19 cellular contexts compared by ENCODE assay signal in the genomic region with DNA sequence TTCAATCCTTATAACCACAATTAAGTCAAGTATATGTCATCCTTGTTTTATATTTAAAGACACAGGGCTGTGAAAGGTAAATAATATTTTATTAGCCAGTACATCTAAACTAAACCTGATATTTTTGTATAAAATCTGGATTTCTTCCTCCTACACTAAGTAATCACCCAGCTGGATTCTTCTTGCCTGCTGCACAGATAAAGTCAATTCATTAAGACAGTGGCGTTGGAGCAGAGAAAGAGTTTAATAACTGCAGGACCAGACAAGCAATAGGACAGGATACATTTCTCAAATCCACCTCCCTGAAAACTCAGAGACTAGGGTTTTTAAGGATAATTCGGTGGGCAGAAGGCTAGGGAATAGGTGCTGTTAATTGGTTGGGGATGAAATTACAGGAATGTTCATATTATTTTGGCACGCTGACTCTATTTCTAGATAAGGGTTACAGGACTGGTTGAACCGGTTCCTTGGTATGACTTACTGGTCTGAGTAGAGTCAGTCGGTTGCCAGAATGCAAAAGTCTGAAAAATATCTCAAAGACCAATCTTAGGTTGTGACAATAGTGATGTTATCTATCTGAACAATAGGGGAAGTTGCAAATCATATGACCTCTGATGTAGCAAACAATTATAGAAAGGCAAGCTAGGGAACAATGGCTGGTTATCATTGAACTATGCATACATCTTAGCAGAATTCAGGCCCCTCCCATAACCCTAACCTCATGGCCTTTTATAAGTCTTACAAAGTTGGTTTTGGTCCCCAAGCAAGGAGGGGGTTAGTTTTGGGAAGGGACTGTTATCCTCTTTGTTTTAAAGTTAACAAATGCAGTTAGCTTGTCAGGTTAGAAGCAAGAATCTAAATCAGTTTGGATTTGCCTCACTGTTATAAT.
DNase-seq lines count a peak whose midpoint lies in the region; ATAC-seq and TF ChIP-seq lines count a peak whose summit lies in the region.
"Had no signal": no experiment of that assay in that cellular context is flagged by ENCODE, and none has a peak within 500 bp of the region (broad histone marks: within the 10 kb centered on the region; RNA-seq: fewer than 3 reads in every experiment).

No MANE protein-coding gene starts in this region.

- CTCF ChIA-PET in activated naive CD4-positive, alpha-beta T cell treated with anti-CD3 and anti-CD28 coated beads, Interleukin-2, amount 10 ng/mL, durations not matched to agents 7 days and 5 days (lab: Charles Lee): no interaction called here

- ATAC-seq in RWPE2 (ENCODE audit: low read depth) (peak; percentile 86), left lung (peak; percentile 84), GM18505 (IDR thresholded peaks at IDR 0.05; ENCODE audit: unreplicated experiment) (no peak)
- ATAC-seq: activated CD8-positive, alpha-beta T cell treated with anti-CD3 and anti-CD28 coated beads for 36 hours; activated T-helper 17 cell treated with anti-CD3 and anti-CD28 coated beads, Interleukin-2, amount 50 U/mL, for 72 hours; left cardiac atrium; stimulated activated naive CD8-positive, alpha-beta T cell treated with anti-CD3 and anti-CD28 coated beads, Interleukin-15, Interleukin-2, amounts not matched to agents 100 U/mL and 50 U/mL, for 24 hours had no signal

- H3K36me3 Mint-ChIP-seq in type B pancreatic cell: no peaks in the 10 kb centered on the region
- no peaks in the 10 kb centered on the region for H3K36me3 Mint-ChIP-seq in activated naive CD4-positive, alpha-beta T cell treated with anti-CD3 and anti-CD28 coated beads, Interleukin-2, amount 10 ng/mL, durations not matched to agents 7 days and 5 days

- H3K27ac ChIP-seq in RWPE2 (ENCODE audit: poor library complexity, severe bottlenecking) (no peak overlapping the region), left lung (no peak overlapping the region)
- H3K27ac ChIP-seq: HL-60, KMS-11, Peyer's patch had no signal

- intact Hi-C loops in left lung (cut with DNase I): no loop called here

- H3K4me1 ChIP-seq in RWPE2 (ENCODE audit: insufficient read depth, poor library complexity, severe bottlenecking) (peaks cover 15% of the 10 kb centered on the region), left lung (no peaks in the 10 kb centered on the region)
- H3K4me1 ChIP-seq: Peyer's patch had no signal

- TF ChIP-seq POLR2A in GM18505 (IDR thresholded peaks at IDR 0.05; ENCODE audit: borderline replicate concordance, extremely low read depth, insufficient read depth, insufficient read length): no peak

- H3K27ac Mint-ChIP-seq in type B pancreatic cell: peak overlapping the region; percentile 32
- no peak overlapping the region for H3K27ac Mint-ChIP-seq in activated naive CD4-positive, alpha-beta T cell treated with anti-CD3 and anti-CD28 coated beads, Interleukin-2, amount 10 ng/mL, durations not matched to agents 7 days and 5 days
- H3K27ac Mint-ChIP-seq: activated CD8-positive, alpha-beta T cell treated with anti-CD3 and anti-CD28 coated beads for 36 hours; activated T-helper 17 cell treated with anti-CD3 and anti-CD28 coated beads, Interleukin-2, amount 50 U/mL, for 72 hours had no signal

- DNase-seq in SIG-M5 treated with dmso at 0.1 percent for 504 hours (lab: John Stamatoyannopoulos, UW; ENCODE audit: unreplicated experiment): peak; percentile 38
- no peak for DNase-seq in SIG-M5 (lab: John Stamatoyannopoulos, UW)
- no peak for DNase-seq in RWPE2 (ENCODE audit: low spot score)
- DNase-seq in left lung: no peak
- no peak for DNase-seq in type B pancreatic cell (ENCODE audit: extremely low spot score, unreplicated experiment)
- DNase-seq in NCI-H1436 (lab: John Stamatoyannopoulos, UW): no peak
- no peak for DNase-seq in activated naive CD4-positive, alpha-beta T cell treated with anti-CD3 and anti-CD28 coated beads, Interleukin-2, amount 10 ng/mL, durations not matched to agents 7 days and 5 days
- DNase-seq: activated CD8-positive, alpha-beta T cell treated with anti-CD3 and anti-CD28 coated beads for 36 hours; caudate nucleus; effector CD4-positive, alpha-beta T cell; left cardiac atrium; NCI-H1436 treated with DMSO at 0.1 percent for 48 hours; Peyer's patch; posterior cingulate gyrus; stimulated activated naive CD8-positive, alpha-beta T cell treated with anti-CD3 and anti-CD28 coated beads, Interleukin-15, Interleukin-2, amounts not matched to agents 100 U/mL and 50 U/mL, for 24 hours had no signal

- H3K4me3 ChIP-seq in RWPE2 (ENCODE audit: severe bottlenecking) (no peak overlapping the region), left lung (no peak overlapping the region)
- H3K4me3 ChIP-seq: Peyer's patch had no signal

- TF ChIP-seq CTCF in RWPE2 (IDR thresholded peaks at IDR 0.05; ENCODE audit: poor library complexity, severe bottlenecking): no peak
- TF ChIP-seq CTCF in left lung (IDR thresholded peaks at IDR 0.05): no peak
- TF ChIP-seq CTCF in type B pancreatic cell (conservative IDR thresholded peaks at IDR 0.05): no peak

- H3K9me3 ChIP-seq in RWPE2 (ENCODE audit: severe bottlenecking) (peaks cover 2% of the 10 kb centered on the region), left lung (no peaks in the 10 kb centered on the region)
- H3K9me3 ChIP-seq: Peyer's patch had no signal

- H3K9me3 Mint-ChIP-seq in type B pancreatic cell: no peaks in the 10 kb centered on the region
- H3K9me3 Mint-ChIP-seq in activated naive CD4-positive, alpha-beta T cell treated with anti-CD3 and anti-CD28 coated beads, Interleukin-2, amount 10 ng/mL, durations not matched to agents 7 days and 5 days: no peaks in the 10 kb centered on the region
- H3K9me3 Mint-ChIP-seq: activated CD8-positive, alpha-beta T cell treated with anti-CD3 and anti-CD28 coated beads for 36 hours; activated T-helper 17 cell treated with anti-CD3 and anti-CD28 coated beads, Interleukin-2, amount 50 U/mL, for 72 hours had no signal

- H3K27me3 ChIP-seq in RWPE2 (ENCODE audit: insufficient read depth, poor library complexity, severe bottlenecking): no peaks in the 10 kb centered on the region
- H3K27me3 ChIP-seq in left lung: no peaks in the 10 kb centered on the region
- H3K27me3 ChIP-seq: Peyer's patch had no signal

- H3K36me3 ChIP-seq in RWPE2 (ENCODE audit: low read depth) (no peaks in the 10 kb centered on the region), left lung (no peaks in the 10 kb centered on the region)
- H3K36me3 ChIP-seq: Peyer's patch had no signal

- peaks cover 17% of the 10 kb centered on the region for H3K4me1 Mint-ChIP-seq in type B pancreatic cell (ENCODE audit: unreplicated experiment)
- H3K4me1 Mint-ChIP-seq in activated naive CD4-positive, alpha-beta T cell treated with anti-CD3 and anti-CD28 coated beads, Interleukin-2, amount 10 ng/mL, durations not matched to agents 7 days and 5 days: no peaks in the 10 kb centered on the region
- H3K4me1 Mint-ChIP-seq: activated T-helper 17 cell treated with anti-CD3 and anti-CD28 coated beads, Interleukin-2, amount 50 U/mL, for 72 hours had no signal

- H3K27me3 Mint-ChIP-seq in type B pancreatic cell: no peaks in the 10 kb centered on the region
- H3K27me3 Mint-ChIP-seq in activated naive CD4-positive, alpha-beta T cell treated with anti-CD3 and anti-CD28 coated beads, Interleukin-2, amount 10 ng/mL, durations not matched to agents 7 days and 5 days: peaks cover 5% of the 10 kb centered on the region
- H3K27me3 Mint-ChIP-seq: activated CD8-positive, alpha-beta T cell treated with anti-CD3 and anti-CD28 coated beads for 36 hours; activated T-helper 17 cell treated with anti-CD3 and anti-CD28 coated beads, Interleukin-2, amount 50 U/mL, for 72 hours had no signal

- peak overlapping the region; percentile 48 for H3K4me3 Mint-ChIP-seq in type B pancreatic cell
- H3K4me3 Mint-ChIP-seq in activated naive CD4-positive, alpha-beta T cell treated with anti-CD3 and anti-CD28 coated beads, Interleukin-2, amount 10 ng/mL, durations not matched to agents 7 days and 5 days: no peak overlapping the region
- H3K4me3 Mint-ChIP-seq: activated CD8-positive, alpha-beta T cell treated with anti-CD3 and anti-CD28 coated beads for 36 hours; activated T-helper 17 cell treated with anti-CD3 and anti-CD28 coated beads, Interleukin-2, amount 50 U/mL, for 72 hours had no signal
